ENCODE assay signal across 23 cellular contexts in the genomic region with DNA sequence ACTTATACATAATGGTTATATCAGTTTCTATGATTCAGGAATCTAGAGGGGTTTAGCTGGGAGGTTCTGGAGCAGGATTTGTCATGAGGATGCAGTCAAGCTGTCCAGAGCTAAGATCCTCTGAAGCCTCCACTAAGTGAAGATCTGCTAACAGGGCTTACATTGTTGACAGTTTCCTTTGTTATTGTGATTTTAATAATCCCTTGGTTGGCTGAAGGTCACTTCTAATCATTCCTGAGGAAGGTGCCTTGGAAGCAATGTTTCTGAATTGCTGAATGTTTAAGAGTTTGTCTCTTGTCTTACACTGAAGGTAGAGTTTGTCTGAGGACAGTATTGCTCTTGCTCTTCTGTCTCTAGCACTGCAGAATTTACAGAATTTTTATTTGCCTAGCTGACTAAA. TPM values are rescaled to one million over a fixed set of nuclear protein-coding genes. Genes with fewer than 3 reads are reported as not detected.
"Had no signal": no experiment of that assay in that cellular context is flagged by ENCODE, and none has a peak within 500 bp of the region (broad histone marks: within the 10 kb centered on the region; RNA-seq: fewer than 3 reads in every experiment).

No MANE protein-coding gene starts in this region.

- H3K4me3 Mint-ChIP-seq: activated CD4-positive, alpha-beta memory T cell treated with anti-CD3 and anti-CD28 coated beads for 36 hours; activated CD4-positive, alpha-beta T cell treated with anti-CD3 and anti-CD28 coated beads, Interleukin-2, amount 10 ng/mL, durations not matched to agents 7 days and 5 days; activated naive CD8-positive, alpha-beta T cell; activated T-cell treated with anti-CD3 and anti-CD28 coated beads, Interleukin-2, amount 50 U/mL, for 4 hours; T-helper 1 cell treated with Interleukin-12 subunit alpha and Interleukin-12 subunit beta and Interleukin-4 antibody, amounts not matched to agents 30 μg/mL and 1 μg/mL, for 36 hours; WTC11 had no signal

- DNase-seq: activated CD4-positive, alpha-beta memory T cell treated with anti-CD3 and anti-CD28 coated beads for 36 hours; activated CD4-positive, alpha-beta T cell treated with anti-CD3 and anti-CD28 coated beads for 1 hour; activated CD4-positive, alpha-beta T cell treated with anti-CD3 and anti-CD28 coated beads, Interleukin-2, amount 10 ng/mL, durations not matched to agents 7 days and 5 days; activated CD8-positive, alpha-beta memory T cell treated with anti-CD3 and anti-CD28 coated beads for 24 hours; activated effector memory CD4-positive, alpha-beta T cell treated with anti-CD3 and anti-CD28 coated beads, Interleukin-2, amount 50 U/mL, for 16 hours; activated naive CD4-positive, alpha-beta T cell treated with Interleukin-2 at 50 U/mL for 16 hours; activated T-cell treated with anti-CD3 and anti-CD28 coated beads, Interleukin-2, amount 50 U/mL, for 4 hours; MM.1S; NCI-H1105; NCI-H1436; NCI-H1694 treated with DMSO at 0.1 percent for 48 hours; NCI-H2029 treated with DMSO at 0.1 percent for 48 hours; NCI-H345; NCI-H510A; NCI-H69; NK-92 treated with Interleukin-12 subunit alpha and Interleukin-12 subunit beta, amount 100 ng/mL, for 24 hours; SHP77; T-helper 9 cell had no signal

- ATAC-seq: activated T-cell treated with anti-CD3 and anti-CD28 coated beads, Interleukin-2, amount 50 U/mL, for 4 hours; WTC11 had no signal

- H3K9me3 Mint-ChIP-seq: activated CD4-positive, alpha-beta memory T cell treated with anti-CD3 and anti-CD28 coated beads for 36 hours; activated CD4-positive, alpha-beta T cell treated with anti-CD3 and anti-CD28 coated beads, Interleukin-2, amount 10 ng/mL, durations not matched to agents 7 days and 5 days; activated T-cell treated with anti-CD3 and anti-CD28 coated beads, Interleukin-2, amount 50 U/mL, for 4 hours; T-helper 1 cell treated with Interleukin-12 subunit alpha and Interleukin-12 subunit beta and Interleukin-4 antibody, amounts not matched to agents 30 μg/mL and 1 μg/mL, for 36 hours; WTC11 had no signal

- H3K27ac Mint-ChIP-seq: activated CD4-positive, alpha-beta memory T cell treated with anti-CD3 and anti-CD28 coated beads for 36 hours; activated CD4-positive, alpha-beta T cell treated with anti-CD3 and anti-CD28 coated beads, Interleukin-2, amount 10 ng/mL, durations not matched to agents 7 days and 5 days; activated naive CD8-positive, alpha-beta T cell; T-helper 1 cell treated with Interleukin-12 subunit alpha and Interleukin-12 subunit beta and Interleukin-4 antibody, amounts not matched to agents 30 μg/mL and 1 μg/mL, for 36 hours; WTC11 had no signal

- H3K36me3 Mint-ChIP-seq: activated CD4-positive, alpha-beta memory T cell treated with anti-CD3 and anti-CD28 coated beads for 36 hours; activated naive CD8-positive, alpha-beta T cell; WTC11 had no signal

- H3K4me1 Mint-ChIP-seq: activated CD4-positive, alpha-beta T cell treated with anti-CD3 and anti-CD28 coated beads, Interleukin-2, amount 10 ng/mL, durations not matched to agents 7 days and 5 days had no signal

- FAIRE-seq: RCC 7860 had no signal

RNA-seq across cellular contexts. Expression of a gene that starts 41.3 kb away (rescaled TPM):
- total RNA-seq: activated CD4-positive, alpha-beta memory T cell treated with anti-CD3 and anti-CD28 coated beads for 36 hours; SK-MEL-5 had no signal
